ENCODE assay signal across 8 cellular contexts in genomic region chr4:102501635-102502382, GRCh38. TPM values are rescaled to one million over a fixed set of nuclear protein-coding genes. Genes with fewer than 3 reads are reported as not detected.
A peak's percentile ranks its signal among the peaks of the same experiment; 100 is the strongest.
DNase-seq lines count a peak whose midpoint lies in the region; ATAC-seq and TF ChIP-seq lines count a peak whose summit lies in the region.

No MANE protein-coding gene starts in this region.

- H3K9me3 ChIP-seq in prostate gland, result no peaks in the 10 kb centered on the region
- no peaks in the 10 kb centered on the region for H3K9me3 ChIP-seq in aorta (ENCODE audit: control insufficient read depth, low read length)

- peak; percentile 66 for TF ChIP-seq POLR2A in prostate gland (IDR thresholded peaks at IDR 0.05)

- intact Hi-C loops in left cardiac atrium (cut with DNase I), result loop anchor here in 1 of 2 donors (5.0 kb wide), 1 partner anchor 55 kb away; no protein-coding TSS in a partner anchor
- intact Hi-C loops in prostate gland (cut with DNase I), result loop anchor here (2.0 to 10.0 kb wide), 5 partner anchors 100 to 513 kb away; partner anchors contain the start of genes MANBA, SLC9B1 and UBE2D3
- intact Hi-C loops in aorta (cut with DNase I), result loop anchor here (5.0 kb wide), 3 partner anchors 325 to 515 kb away; partner anchors contain the start of genes CISD2 (in 1 of the 2), SLC9B1 (in 1 of the 2) and UBE2D3 (in 1 of the 2)

- H3K27ac ChIP-seq in prostate gland (peak overlapping the region; percentile 96 to 98), aorta (ENCODE audit: low read depth in 1 of 2, low read length in 2 of 2) (peak overlapping the region; percentile 79 to 97)

- H3K36me3 ChIP-seq in GM06990 (ENCODE audit: control insufficient read depth, insufficient read depth, low read length), result no peaks in the 10 kb centered on the region
- no peaks in the 10 kb centered on the region for H3K36me3 ChIP-seq in H7 (replicated peaks; ENCODE audit: control insufficient read depth, insufficient read depth, low read length)
- H3K36me3 ChIP-seq in prostate gland, result no peaks in the 10 kb centered on the region
- no peaks in the 10 kb centered on the region for H3K36me3 ChIP-seq in aorta (ENCODE audit: control insufficient read depth in 1 of 2, insufficient read depth in 2 of 2, low read length in 1 of 2)

- H3K4me1 ChIP-seq in prostate gland (replicated peaks), result no peaks in the 10 kb centered on the region
- H3K4me1 ChIP-seq in aorta (ENCODE audit: control insufficient read depth in 1 of 2, insufficient read depth in 2 of 2, low read length in 2 of 2), result peaks cover 3% of the 10 kb centered on the region in 2 donors

- ATAC-seq in left cardiac atrium (peak; percentile 73 to 88), aorta (ENCODE audit: low FRiP score) (peak; percentile 82)

- DNase-seq in GM06990 (ENCODE audit: extremely low read depth, insufficient read length) (peak; percentile 85), H7 (peak; percentile 59), LoVo (ENCODE audit: low spot score) (peak; percentile 78), SW480 (ENCODE audit: low spot score) (peak; percentile 90), amniotic epithelial cell (ENCODE audit: low read depth) (peak; percentile 65), left cardiac atrium (peak; percentile 81), prostate gland (ENCODE audit: low spot score) (peak; percentile 79), aorta (peak; percentile 90 to 93)

- peak overlapping the region; percentile 96 for H3K4me3 ChIP-seq in GM06990 (replicated peaks; ENCODE audit: low read depth, low read length)
- peak overlapping the region; percentile 85 for H3K4me3 ChIP-seq in H7 (ENCODE audit: insufficient read depth, low read depth, low read length)
- peak overlapping the region; percentile 78 to 86 for H3K4me3 ChIP-seq in prostate gland
- peak overlapping the region; percentile 85 to 90 for H3K4me3 ChIP-seq in aorta (ENCODE audit: low read length in 2 of 2)

- H3K27me3 ChIP-seq in GM06990 (replicated peaks; ENCODE audit: control insufficient read depth, insufficient read depth, low read length), result no peaks in the 10 kb centered on the region
- H3K27me3 ChIP-seq in H7 (ENCODE audit: control insufficient read depth, insufficient read depth, low read length), result peaks cover 4% of the 10 kb centered on the region; the same call in 1 of the 2 replicates
- no peaks in the 10 kb centered on the region for H3K27me3 ChIP-seq in prostate gland (replicated peaks; ENCODE audit: insufficient read depth)
- H3K27me3 ChIP-seq in aorta (ENCODE audit: control insufficient read depth in 1 of 2, insufficient read depth in 2 of 2, low read length in 1 of 2), result peaks cover 0 to 2% of the 10 kb centered on the region in 2 donors

- TF ChIP-seq CTCF in GM06990 (IDR thresholded peaks at IDR 0.05; ENCODE audit: insufficient read depth, low read length, poor library complexity, severe bottlenecking), result no peak
- no peak for TF ChIP-seq CTCF in prostate gland (IDR thresholded peaks at IDR 0.05)

- WGBS in prostate gland, result under 1% methylated on average over 63 of the region's 63 CpGs
- WGBS in aorta, 2 donors, result 1% methylated on average over 45 to 63 of the region's 63 CpGs

RNA-seq across cellular contexts. Expression of gene NFKB1, which starts 0.7 kb away (rescaled TPM):
- total RNA-seq in H7 (2014; rRNA removed; shearing (Covaris generic)), result 6.8 and 7.2 TPM in 2 replicates
- total RNA-seq in left cardiac atrium (10 to 100 TPM; 23.7 to 25.6 TPM), prostate gland (10 to 100 TPM; 32.3 to 35.4 TPM), aorta (10 to 100 TPM; 39.8 to 48.4 TPM)
- 10 to 100 TPM; 10.9 to 12.1 TPM for polyA plus RNA-seq in aorta

Comparison
In these comparisons a context has a peak if more than half of its experiments do, and no peak if none do; other contexts are left out.
1. Peak in every context shown above with its lines: DNase-seq, ATAC-seq, H3K4me3 ChIP-seq and H3K27ac ChIP-seq.